ENCODE assay signal across 1 cellular context in genomic region chr22:41919357-41920224, GRCh38.
TF ChIP-seq lines count a peak whose summit lies in the region.

No MANE protein-coding gene starts in this region.

TF ChIP-seq in IMR-90, 13 proteins besides CTCF, POLR2A, EP300 and RAD21 (continued from another document):
- TF ChIP-seq RFX5 (IDR thresholded peaks at IDR 0.05; ENCODE audit: low read depth, low read length) (no peak), MAFK (IDR thresholded peaks at IDR 0.05; ENCODE audit: low read depth, low read length) (no peak)
